In genomic region chrX:20412871-20413486, GRCh38 we compare ENCODE assay signal across 8 cellular contexts.
DNase-seq lines count a peak whose midpoint lies in the region; ATAC-seq and TF ChIP-seq lines count a peak whose summit lies in the region.

No MANE protein-coding gene starts in this region.

- H3K4me3 ChIP-seq in lower lobe of right lung = no peak overlapping the region
- H3K4me3 ChIP-seq in Caco-2 (ENCODE audit: low read depth, low read length) = no peak overlapping the region

- H3K27ac ChIP-seq in lower lobe of right lung = peak overlapping the region; percentile 11

- no peak overlapping the region for H3K27ac Mint-ChIP-seq in Caco-2 (ENCODE audit: unreplicated experiment)

- H3K9me3 ChIP-seq in lower lobe of right lung = no peaks in the 10 kb centered on the region
- H3K9me3 ChIP-seq in Caco-2 = no peaks in the 10 kb centered on the region

- ATAC-seq in GM18907 (IDR thresholded peaks at IDR 0.05; ENCODE audit: unreplicated experiment) (peak; percentile 79), HG03103 (IDR thresholded peaks at IDR 0.05; ENCODE audit: low read depth, unreplicated experiment) (peak; percentile 71), lower lobe of right lung (peak; percentile 52 to 80), GM18873 (IDR thresholded peaks at IDR 0.05; ENCODE audit: low FRiP score, unreplicated experiment) (no peak)

- H3K27me3 ChIP-seq in lower lobe of right lung (ENCODE audit: low read depth) (no peaks in the 10 kb centered on the region), Caco-2 (replicated peaks; ENCODE audit: control insufficient read depth, insufficient read depth, low read length) (no peaks in the 10 kb centered on the region)

- CTCF ChIA-PET in Caco-2 (lab: Charles Lee) = no interaction called here

- H3K4me1 Mint-ChIP-seq in Caco-2 (ENCODE audit: low read depth, unreplicated experiment) = no peaks in the 10 kb centered on the region

- H3K4me1 ChIP-seq in lower lobe of right lung = no peaks in the 10 kb centered on the region
- H3K4me1 ChIP-seq in Caco-2 = no peaks in the 10 kb centered on the region

- peak; percentile 21 to 22 for DNase-seq in activated CD4-positive, alpha-beta T cell treated with anti-CD3 and anti-CD28 coated beads, Interleukin-2, amount 50 U/mL, for 4 hours
- DNase-seq in lower lobe of right lung (peak; percentile 55), DMS53 treated with DMSO at 0.1 percent for 48 hours (lab: John Stamatoyannopoulos, UW; ENCODE audit: unreplicated experiment) (no peak), inferior parietal cortex (ENCODE audit: extremely low spot score) (no peak), Caco-2 (no peak)

- no TSS peak for BruUV-seq in Caco-2 (replicated peaks; lab: Mats Ljungman, UMichigan)

- H3K4me3 Mint-ChIP-seq in Caco-2 (ENCODE audit: unreplicated experiment) = no peak overlapping the region

- H3K36me3 ChIP-seq in lower lobe of right lung (no peaks in the 10 kb centered on the region), Caco-2 (ENCODE audit: control insufficient read depth, insufficient read depth, low read length) (no peaks in the 10 kb centered on the region)

- peaks cover under 1% of the 10 kb centered on the region for H3K9me3 Mint-ChIP-seq in Caco-2 (ENCODE audit: unreplicated experiment)

- POLR2A ChIA-PET in Caco-2 (lab: Charles Lee) = no interaction called here

- intact Hi-C loops in lower lobe of right lung (cut with DNase I) (no loop called here), Caco-2 (cut with micrococcal nuclease; ENCODE audit: unreplicated experiment) (no loop called here)

- no peaks in the 10 kb centered on the region for H3K36me3 Mint-ChIP-seq in Caco-2 (ENCODE audit: insufficient read depth, unreplicated experiment)

- H3K27me3 Mint-ChIP-seq in Caco-2 (ENCODE audit: insufficient read depth, unreplicated experiment) = no peaks in the 10 kb centered on the region

- TF ChIP-seq CTCF in lower lobe of right lung (IDR thresholded peaks at IDR 0.05) (no peak), Caco-2 (IDR thresholded peaks at IDR 0.05; ENCODE audit: insufficient read depth in 1 of 2, low read depth in 1 of 2, low read length in 1 of 2, severe bottlenecking in 1 of 2, unreplicated experiment in 1 of 2) (no peak)

Comparison
In these comparisons a context has a peak if more than half of its experiments do, and no peak if none do; other contexts are left out.
1. DNase-seq: peak in activated CD4-positive, alpha-beta T cell treated with anti-CD3 and anti-CD28 coated beads, Interleukin-2, amount 50 U/mL, for 4 hours (2 of 2) and lower lobe of right lung (single experiment); none in DMS53 treated with DMSO at 0.1 percent for 48 hours (single experiment), inferior parietal cortex (single experiment) and Caco-2 (0 of 2).